Comparison of ENCODE assay signal across 9 cellular contexts in the genomic region with DNA sequence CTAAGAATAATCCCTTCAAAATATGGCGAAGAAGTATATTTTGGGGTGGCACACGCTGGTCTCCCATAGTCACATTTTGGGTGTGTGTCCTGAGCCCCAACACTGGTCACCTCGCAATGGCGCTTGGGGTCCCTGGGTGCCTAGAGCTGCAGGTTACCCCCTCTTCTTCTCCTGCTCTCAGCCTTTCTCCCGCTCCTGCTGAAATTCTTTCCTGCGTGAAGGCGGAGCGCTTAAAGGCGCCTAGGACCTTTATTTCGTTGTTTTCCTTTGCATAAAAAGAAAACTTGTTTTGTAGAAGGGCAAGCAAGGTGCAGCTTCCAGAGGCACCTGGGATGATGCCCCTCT. TPM values are rescaled to one million over a fixed set of nuclear protein-coding genes. Genes with fewer than 3 reads are reported as not detected.
DNase-seq lines count a peak whose midpoint lies in the region; TF ChIP-seq lines count a peak whose summit lies in the region.
"Had no signal": no experiment of that assay in that cellular context is flagged by ENCODE, and none has a peak within 500 bp of the region (broad histone marks: within the 10 kb centered on the region; RNA-seq: fewer than 3 reads in every experiment).

No MANE protein-coding gene starts in this region.

- DNase-seq in A673 (ENCODE audit: low spot score) (no peak), HFF-Myc (ENCODE audit: extremely low read depth, low read depth) (no peak), MCF 10A (ENCODE audit: unreplicated experiment) (no peak), ACHN (no peak), SKM-1 treated with dmso at 0.1 percent for 144 hours (lab: John Stamatoyannopoulos, UW; ENCODE audit: unreplicated experiment) (no peak), 8988T (no peak)
- no peak for DNase-seq in central memory CD4-positive, alpha-beta T cell
- DNase-seq: SIG-M5 had no signal

- H3K4me1 ChIP-seq in A673 (ENCODE audit: insufficient read depth, low read length, poor library complexity, severe bottlenecking) (peaks cover 20% of the 10 kb centered on the region), muscle layer of duodenum (ENCODE audit: control insufficient read depth in 1 of 2, insufficient read depth in 2 of 2, low read length in 2 of 2) (peaks cover 0 to 16% of the 10 kb centered on the region in 2 donors)

- CTCF ChIA-PET in A673 (lab: Charles Lee) (interaction anchor here (0.7 kb wide), 1 partner anchor 334 kb away, joined by 4 read pairs; no protein-coding TSS in a partner anchor), MCF 10A (lab: Yijun Ruan, JAX) (no interaction called here)

- H3K27me3 ChIP-seq in A673 (replicated peaks; ENCODE audit: insufficient read depth, low read depth, low read length, poor library complexity) (peaks cover 41% of the 10 kb centered on the region), muscle layer of duodenum (ENCODE audit: low read depth, low read length) (no peaks in the 10 kb centered on the region)

- H3K4me3 Mint-ChIP-seq in MCF 10A (ENCODE audit: unreplicated experiment) = peak overlapping the region; percentile 51

- H3K9me3 Mint-ChIP-seq in MCF 10A (ENCODE audit: unreplicated experiment) = no peaks in the 10 kb centered on the region

- no peak overlapping the region for H3K27ac Mint-ChIP-seq in MCF 10A (ENCODE audit: low read depth, unreplicated experiment)

- H3K9me3 ChIP-seq in A673 (ENCODE audit: low read depth, low read length, poor library complexity, severe bottlenecking) (no peaks in the 10 kb centered on the region), muscle layer of duodenum (ENCODE audit: control insufficient read depth in 1 of 2, low read length in 2 of 2) (no peaks in the 10 kb centered on the region)

- BruUV-seq in A673 (replicated peaks; lab: Mats Ljungman, UMichigan) = no TSS peak
- no TSS peak for BruUV-seq in MCF 10A (replicated peaks; lab: Mats Ljungman, UMichigan)

- TF ChIP-seq CTCF in A673 (conservative IDR thresholded peaks at IDR 0.05; ENCODE audit: low read depth, low read length) (no peak), HFF-Myc (IDR thresholded peaks at IDR 0.05; ENCODE audit: low read depth, low read length, missing control alignments) (no peak), MCF 10A (IDR thresholded peaks at IDR 0.05; ENCODE audit: unreplicated experiment) (no peak)

- H3K4me3 ChIP-seq in A673 (ENCODE audit: low read depth, low read length, poor library complexity, severe bottlenecking) (peak overlapping the region; percentile 38), HFF-Myc (replicated peaks; ENCODE audit: low read depth, low read length) (peak overlapping the region; percentile 40; the same call in 1 of the 2 replicates), muscle layer of duodenum (ENCODE audit: low read depth in 1 of 2, low read length in 2 of 2) (peak overlapping the region; percentile 11 to 62)

- no peaks in the 10 kb centered on the region for H3K4me1 Mint-ChIP-seq in MCF 10A (ENCODE audit: insufficient read depth, unreplicated experiment)

- no peaks in the 10 kb centered on the region for H3K36me3 Mint-ChIP-seq in MCF 10A (ENCODE audit: insufficient read depth, unreplicated experiment)

- in situ Hi-C loops in ACHN (cut with HindIII; ENCODE audit: low pct_ligation_motif_present, low pct_unique_long_range_greater_than_20kb, low sequenced_read_pairs) = no loop called here

- H3K27ac ChIP-seq in A673 (ENCODE audit: low read depth, low read length, poor library complexity, severe bottlenecking) (no peak overlapping the region), muscle layer of duodenum (ENCODE audit: low read length) (no peak overlapping the region)

- no peaks in the 10 kb centered on the region for H3K27me3 Mint-ChIP-seq in MCF 10A (ENCODE audit: insufficient read depth, unreplicated experiment)

- intact Hi-C loops in A673 (cut with micrococcal nuclease; ENCODE audit: unreplicated experiment) = no loop called here
- intact Hi-C loops in MCF 10A (cut with micrococcal nuclease) = no loop called here

- H3K36me3 ChIP-seq in A673 (ENCODE audit: insufficient read depth, low read length, poor library complexity, severe bottlenecking) = no peaks in the 10 kb centered on the region
- H3K36me3 ChIP-seq in muscle layer of duodenum (ENCODE audit: control insufficient read depth in 1 of 2, insufficient read depth in 2 of 2, low read length in 2 of 2) = no peaks in the 10 kb centered on the region

- POLR2A ChIA-PET in A673 (lab: Charles Lee; ENCODE audit: low non-redundant PET) (no interaction called here), MCF 10A (lab: Yijun Ruan, JAX) (interaction anchor here (0.7 kb wide), 1 partner anchor 12 kb away, joined by 3 read pairs; no protein-coding TSS in a partner anchor)

RNA-seq across cellular contexts. Expression of gene PIK3CD, which starts 0.3 kb away (rescaled TPM):
- total RNA-seq in A673 (2021) = 2.1 and 5.0 TPM in 2 replicates
- 6.3 and 7.0 TPM in 2 replicates for total RNA-seq in MCF 10A (2022)
